18 cellular contexts compared by ENCODE assay signal in genomic region chr5:32331217-32331926, GRCh38. TPM values are rescaled to one million over a fixed set of nuclear protein-coding genes. Genes with fewer than 3 reads are reported as not detected.
DNase-seq lines count a peak whose midpoint lies in the region; ATAC-seq, FAIRE-seq and TF ChIP-seq lines count a peak whose summit lies in the region.
"Had no signal": no experiment of that assay in that cellular context is flagged by ENCODE, and none has a peak within 500 bp of the region (broad histone marks: within the 10 kb centered on the region; RNA-seq: fewer than 3 reads in every experiment).

No MANE protein-coding gene starts in this region.

- dilution Hi-C loops in keratinocyte (cut with MboI; ENCODE audit: extremely low pct_ligation_motif_present, low sequenced_read_pairs): no loop called here

- H3F3A ChIP-seq in PC-3 (ENCODE audit: low read length, unreplicated experiment): no peaks in the 10 kb centered on the region

- H3K9me3 Mint-ChIP-seq in progenitor cell of endocrine pancreas (ENCODE audit: low read depth) (peaks cover 22% of the 10 kb centered on the region), immature natural killer cell (no peaks in the 10 kb centered on the region)
- H3K9me3 Mint-ChIP-seq: activated CD8-positive, alpha-beta T cell treated with anti-CD3 and anti-CD28 coated beads for 36 hours; activated T-cell treated with anti-CD3 and anti-CD28 coated beads, Interleukin-2, amount 50 U/mL, for 72 hours; natural killer cell treated with Interleukin-12 subunit alpha and Interleukin-12 subunit beta and Interleukin-15 and Interleukin-18, amount 100 ng/mL, for 72 hours; stimulated activated naive CD8-positive, alpha-beta T cell treated with anti-CD3 and anti-CD28 coated beads, Interleukin-15, amount 100 ng/mL, for 72 hours had no signal

- H3K9ac ChIP-seq in PC-3 (ENCODE audit: low read length) (no peak overlapping the region), keratinocyte (ENCODE audit: control insufficient read depth, extremely low read depth, insufficient read depth, low read length) (no peak overlapping the region)

- POLR2A ChIA-PET in PC-3 (lab: Charles Lee; ENCODE audit: unreplicated experiment): no interaction called here

- no peak for FAIRE-seq in keratinocyte (lab: Jason Lieb, UNC)
- FAIRE-seq: H54, RCC 7860 had no signal

- TF ChIP-seq CTCF in PC-3 (conservative IDR thresholded peaks at IDR 0.05; ENCODE audit: low read depth, low read length) (no peak), keratinocyte (optimal IDR thresholded peaks at IDR 0.05 in 1 of 3, IDR thresholded peaks at IDR 0.05 in 1 of 3, conservative IDR thresholded peaks at IDR 0.05 in 1 of 3; ENCODE audit: extremely low read depth in 1 of 3, insufficient read depth in 2 of 3, low read length in 3 of 3) (no peak), progenitor cell of endocrine pancreas (IDR thresholded peaks at IDR 0.05; ENCODE audit: unreplicated experiment) (no peak), gastrocnemius medialis (IDR thresholded peaks at IDR 0.05 in 4 of 5, conservative IDR thresholded peaks at IDR 0.05 in 1 of 5) (no peak)

- H2AFZ ChIP-seq in PC-3 (ENCODE audit: low read length) (peak overlapping the region; percentile 39), keratinocyte (ENCODE audit: control insufficient read depth, low read length) (peak overlapping the region; percentile 19)

- no peaks in the 10 kb centered on the region for H3K27me3 ChIP-seq in PC-3 (ENCODE audit: low read length)
- H3K27me3 ChIP-seq in keratinocyte (ENCODE audit: control insufficient read depth, extremely low read depth, insufficient read depth, low read length): no peaks in the 10 kb centered on the region
- H3K27me3 ChIP-seq in gastrocnemius medialis: no peaks in the 10 kb centered on the region
- H3K27me3 ChIP-seq: cardiac muscle cell had no signal

- peak overlapping the region; percentile 4 for H3K4me3 Mint-ChIP-seq in progenitor cell of endocrine pancreas (ENCODE audit: low read depth)
- H3K4me3 Mint-ChIP-seq in immature natural killer cell: no peak overlapping the region
- H3K4me3 Mint-ChIP-seq: activated CD8-positive, alpha-beta T cell treated with anti-CD3 and anti-CD28 coated beads for 36 hours; activated T-cell treated with anti-CD3 and anti-CD28 coated beads, Interleukin-2, amount 50 U/mL, for 72 hours; natural killer cell treated with Interleukin-12 subunit alpha and Interleukin-12 subunit beta and Interleukin-15 and Interleukin-18, amount 100 ng/mL, for 72 hours; stimulated activated naive CD8-positive, alpha-beta T cell treated with anti-CD3 and anti-CD28 coated beads, Interleukin-15, amount 100 ng/mL, for 72 hours had no signal

- H3K4me2 ChIP-seq in PC-3 (ENCODE audit: low read length): no peak overlapping the region
- no peak overlapping the region for H3K4me2 ChIP-seq in keratinocyte (ENCODE audit: control insufficient read depth, extremely low read depth, insufficient read depth, low read depth, low read length)

- H3K27ac Mint-ChIP-seq in progenitor cell of endocrine pancreas (peak overlapping the region; percentile 95), immature natural killer cell (no peak overlapping the region)
- H3K27ac Mint-ChIP-seq: activated CD8-positive, alpha-beta T cell treated with anti-CD3 and anti-CD28 coated beads for 36 hours; activated T-cell treated with anti-CD3 and anti-CD28 coated beads, Interleukin-2, amount 50 U/mL, for 72 hours; natural killer cell treated with Interleukin-12 subunit alpha and Interleukin-12 subunit beta and Interleukin-15 and Interleukin-18, amount 100 ng/mL, for 72 hours; stimulated activated naive CD8-positive, alpha-beta T cell treated with anti-CD3 and anti-CD28 coated beads, Interleukin-15, amount 100 ng/mL, for 72 hours had no signal

- no peaks in the 10 kb centered on the region for H3K27me3 Mint-ChIP-seq in progenitor cell of endocrine pancreas
- H3K27me3 Mint-ChIP-seq in immature natural killer cell (ENCODE audit: low read depth in 3 of 3): peaks cover 0 to 2% (median 0%) of the 10 kb centered on the region in 3 donors
- H3K27me3 Mint-ChIP-seq: activated CD8-positive, alpha-beta T cell treated with anti-CD3 and anti-CD28 coated beads for 36 hours; natural killer cell treated with Interleukin-12 subunit alpha and Interleukin-12 subunit beta and Interleukin-15 and Interleukin-18, amount 100 ng/mL, for 72 hours; stimulated activated naive CD8-positive, alpha-beta T cell treated with anti-CD3 and anti-CD28 coated beads, Interleukin-15, amount 100 ng/mL, for 72 hours had no signal

- no peak for TF ChIP-seq POLR2A in gastrocnemius medialis (IDR thresholded peaks at IDR 0.05)

- DNase-seq in ELF-1 (ENCODE audit: low read depth, low spot score): peak; percentile 43
- peak; percentile 24 for DNase-seq in PC-3
- DNase-seq in keratinocyte (ENCODE audit: low read depth, low spot score): no peak
- no peak for DNase-seq in progenitor cell of endocrine pancreas (ENCODE audit: low spot score, unreplicated experiment)
- DNase-seq in gastrocnemius medialis: no peak
- no peak for DNase-seq in immature natural killer cell
- DNase-seq: activated CD8-positive, alpha-beta T cell treated with anti-CD3 and anti-CD28 coated beads for 36 hours; activated T-cell treated with anti-CD3 and anti-CD28 coated beads, Interleukin-2, amount 50 U/mL, for 72 hours; AML-193; NCI-H524; retina; stimulated activated naive CD8-positive, alpha-beta T cell treated with anti-CD3 and anti-CD28 coated beads, Interleukin-15, amount 100 ng/mL, for 72 hours had no signal

- no peaks in the 10 kb centered on the region for H3K9me1 ChIP-seq in keratinocyte (ENCODE audit: control insufficient read depth, extremely low read depth, insufficient read depth, low read length)

- peaks cover 19% of the 10 kb centered on the region for H3K4me1 Mint-ChIP-seq in progenitor cell of endocrine pancreas (ENCODE audit: low read depth)
- H3K4me1 Mint-ChIP-seq in immature natural killer cell: peaks cover 2 to 5% of the 10 kb centered on the region in 2 donors

- intact Hi-C loops in PC-3 (cut with micrococcal nuclease) (no loop called here), gastrocnemius medialis (cut with DNase I; ENCODE audit: low total_unique reads) (no loop called here)

- H3K9me2 ChIP-seq in PC-3 (replicated peaks; ENCODE audit: low read length): no peaks in the 10 kb centered on the region

- H3K4me3 ChIP-seq in PC-3 (ENCODE audit: low read length) (no peak overlapping the region), keratinocyte (ENCODE audit: control insufficient read depth in 2 of 3, extremely low read depth in 1 of 3, insufficient read depth in 2 of 3, low read depth in 1 of 3, low read length in 3 of 3) (no peak overlapping the region), gastrocnemius medialis (no peak overlapping the region)
- H3K4me3 ChIP-seq: cardiac muscle cell, lung had no signal

- H3K79me2 ChIP-seq in PC-3 (ENCODE audit: low read length): no peaks in the 10 kb centered on the region
- H3K79me2 ChIP-seq in keratinocyte (ENCODE audit: control insufficient read depth, insufficient read depth, low read length): no peaks in the 10 kb centered on the region

- no TSS peak for BruUV-seq in PC-3 (replicated peaks; lab: Mats Ljungman, UMichigan)

- H3K27ac ChIP-seq in PC-3 (ENCODE audit: low read length): peak overlapping the region; percentile 20
- H3K27ac ChIP-seq in keratinocyte (ENCODE audit: control insufficient read depth, insufficient read depth, low read length): no peak overlapping the region
- H3K27ac ChIP-seq in gastrocnemius medialis: no peak overlapping the region
- H3K27ac ChIP-seq: cardiac muscle cell had no signal

- ATAC-seq in PC-3 (peak; percentile 29; the same call in 1 of the 2 replicates), gastrocnemius medialis (no peak), HG03280 (IDR thresholded peaks at IDR 0.05; ENCODE audit: unreplicated experiment) (no peak)
- ATAC-seq: activated CD8-positive, alpha-beta T cell treated with anti-CD3 and anti-CD28 coated beads for 36 hours; activated T-cell treated with anti-CD3 and anti-CD28 coated beads, Interleukin-2, amount 50 U/mL, for 72 hours; natural killer cell treated with Interleukin-12 subunit alpha and Interleukin-12 subunit beta and Interleukin-15 and Interleukin-18, amount 100 ng/mL, for 72 hours; stimulated activated naive CD8-positive, alpha-beta T cell treated with anti-CD3 and anti-CD28 coated beads, Interleukin-15, amount 100 ng/mL, for 72 hours had no signal

- H3K9me3 ChIP-seq in PC-3 (ENCODE audit: low read length) (0 out of 2 replicates have a peak, but pooled peaks cover 10% of the 10 kb centered on the region), keratinocyte (ENCODE audit: control insufficient read depth, low read depth, low read length) (no peaks in the 10 kb centered on the region), gastrocnemius medialis (no peaks in the 10 kb centered on the region)

- H3K36me3 Mint-ChIP-seq in progenitor cell of endocrine pancreas (ENCODE audit: insufficient read depth) (peaks cover 1% of the 10 kb centered on the region), immature natural killer cell (no peaks in the 10 kb centered on the region)
- H3K36me3 Mint-ChIP-seq: natural killer cell treated with Interleukin-12 subunit alpha and Interleukin-12 subunit beta and Interleukin-15 and Interleukin-18, amount 100 ng/mL, for 72 hours had no signal

- H4K20me1 ChIP-seq in PC-3 (ENCODE audit: low read length) (no peaks in the 10 kb centered on the region), keratinocyte (ENCODE audit: control insufficient read depth, extremely low read depth, insufficient read depth, low read length) (no peaks in the 10 kb centered on the region)

- CTCF ChIA-PET in PC-3 (lab: Charles Lee): interaction anchor here (0.6 kb wide), 1 partner anchor 99 kb away, joined by 3 read pairs; no protein-coding TSS in a partner anchor

- H3K36me3 ChIP-seq in PC-3 (ENCODE audit: low read depth, low read length) (no peaks in the 10 kb centered on the region), keratinocyte (ENCODE audit: control insufficient read depth in 2 of 2, extremely low read depth in 1 of 2, insufficient read depth in 2 of 2, low read length in 2 of 2) (no peaks in the 10 kb centered on the region), gastrocnemius medialis (no peaks in the 10 kb centered on the region)
- H3K36me3 ChIP-seq: cardiac muscle cell had no signal

- in situ Hi-C loops in gastrocnemius medialis (cut with MboI; ENCODE audit: low sequenced_read_pairs in 4 of 4): loop anchor here in 2 of 4 donors (25.0 kb wide), 2 partner anchors 94 to 494 kb away; no protein-coding TSS in a partner anchor

- H3K4me1 ChIP-seq in PC-3 (ENCODE audit: insufficient read depth, low read length): 0 out of 2 replicates have a peak, but pooled peaks cover 7% of the 10 kb centered on the region
- peaks cover 3% of the 10 kb centered on the region for H3K4me1 ChIP-seq in keratinocyte (ENCODE audit: control insufficient read depth, extremely low read depth, insufficient read depth, low read length)
- H3K4me1 ChIP-seq in gastrocnemius medialis: no peaks in the 10 kb centered on the region

RNA-seq across cellular contexts. Expression of gene MTMR12, which starts 18.6 kb away (rescaled TPM):
- total RNA-seq in PC-3 (2014; rRNA removed) (14.5 and 16.0 TPM in 2 replicates), progenitor cell of endocrine pancreas (30.6 and 30.9 TPM in 2 replicates), gastrocnemius medialis (10 to 100 TPM in 3 of 4 donors, 1 to 10 TPM in 1; 6.4 to 11.5 (median 10.6) TPM)
- polyA plus RNA-seq in keratinocyte (11.0 to 17.1 TPM (median 15.6 TPM) in 3 replicates), immature natural killer cell (10 to 100 TPM; 17.2 to 30.5 (median 20.3) TPM)
- 5.3 TPM for polyA plus RNA-seq in keratinocyte (2011; ENCODE audit: low read depth)
- 10.0 and 18.5 TPM in 2 replicates for polyA plus RNA-seq in keratinocyte (2011; cell fraction: cytosol; rRNA removed)
- 11.9 and 12.8 TPM in 2 replicates for polyA plus RNA-seq in keratinocyte (2011; cell fraction: nucleus; rRNA removed)
- polyA plus RNA-seq in keratinocyte (2012; ENCODE audit: low replicate concordance): 11.2 and 12.5 TPM in 2 replicates
- 13.6 to 28.5 TPM (median 14.7 TPM) in 3 replicates for polyA minus RNA-seq in keratinocyte
- polyA minus RNA-seq in keratinocyte (2011; cell fraction: cytosol; rRNA and poly(A)+ RNA removed): 15.0 TPM
- 15.5 and 20.7 TPM in 2 replicates for polyA minus RNA-seq in keratinocyte (2011; cell fraction: nucleus; rRNA and poly(A)+ RNA removed)

Comparison
In these comparisons a context has a peak if more than half of its experiments do, and no peak if none do; other contexts are left out.
1. DNase-seq: peak in ELF-1 (single experiment) and PC-3 (single experiment); none in keratinocyte (single experiment), progenitor cell of endocrine pancreas (single experiment), gastrocnemius medialis (0 of 2) and immature natural killer cell (0 of 3).